In genomic region chr1:37682334-37682987, GRCh38 we compare ENCODE assay signal across 8 cellular contexts. TPM values are rescaled to one million over a fixed set of nuclear protein-coding genes. Genes with fewer than 3 reads are reported as not detected.
DNase-seq lines count a peak whose midpoint lies in the region; ATAC-seq, FAIRE-seq and TF ChIP-seq lines count a peak whose summit lies in the region.

No MANE protein-coding gene starts in this region.

- FAIRE-seq in kidney (lab: Jason Lieb, UNC): peak; percentile 75

- H3K27ac ChIP-seq in A673 (ENCODE audit: low read depth, low read length, poor library complexity, severe bottlenecking) (no peak overlapping the region), mammary epithelial cell (ENCODE audit: insufficient read depth, low read depth, low read length) (no peak overlapping the region), kidney (ENCODE audit: low read depth in 2 of 2, low read length in 2 of 2) (no peak overlapping the region)

- H3K4me2 ChIP-seq in mammary epithelial cell (ENCODE audit: insufficient read depth, low read depth, low read length): no peak overlapping the region

- H3K4me1 Mint-ChIP-seq in activated B cell treated with CpG ODN at 0.5 μM for 24 hours: peaks cover 6% of the 10 kb centered on the region

- POLR2A ChIA-PET in A673 (lab: Charles Lee; ENCODE audit: low non-redundant PET): no interaction called here
- POLR2A ChIA-PET in activated B cell treated with CpG ODN at 0.5 μM for 24 hours (lab: Charles Lee): interaction anchor here (2.1 to 2.4 kb wide), 2 partner anchors 9 to 79 kb away, joined by 9 read pairs; a partner anchor contains a TSS

- no peak overlapping the region for H2AFZ ChIP-seq in mammary epithelial cell (ENCODE audit: low read depth, low read length)

- no peaks in the 10 kb centered on the region for H3K79me2 ChIP-seq in mammary epithelial cell (ENCODE audit: insufficient read depth, low read length)

- DNase-seq in A673 (ENCODE audit: low spot score) (peak; percentile 69), NCI-H2196 treated with DMSO at 0.1 percent for 48 hours (lab: John Stamatoyannopoulos, UW; ENCODE audit: unreplicated experiment) (peak; percentile 49), activated B cell treated with CpG ODN at 0.5 μM for 24 hours (peak; percentile 59), mammary epithelial cell (peak; percentile 47), kidney (no peak)
- peak; percentile 85 to 87 for DNase-seq in stimulated activated CD4-positive, alpha-beta T cell treated with anti-CD3 and anti-CD28 coated beads, Interleukin-2, amount 100 ng/mL, for 24 hours

- H3K36me3 Mint-ChIP-seq in activated B cell treated with CpG ODN at 0.5 μM for 24 hours (ENCODE audit: low read depth): peaks cover 53% of the 10 kb centered on the region

- no peaks in the 10 kb centered on the region for H3K9me3 ChIP-seq in A673 (ENCODE audit: low read depth, low read length, poor library complexity, severe bottlenecking)
- no peaks in the 10 kb centered on the region for H3K9me3 ChIP-seq in mammary epithelial cell (replicated peaks; ENCODE audit: insufficient read depth, low read length)
- H3K9me3 ChIP-seq in kidney (ENCODE audit: control insufficient read depth in 1 of 2, low read length in 2 of 2): no peaks in the 10 kb centered on the region

- H3K4me3 ChIP-seq in A673 (ENCODE audit: low read depth, low read length, poor library complexity, severe bottlenecking): no peak overlapping the region
- no peak overlapping the region for H3K4me3 ChIP-seq in mammary epithelial cell (replicated peaks in 1 of 3; ENCODE audit: insufficient read depth in 1 of 3, low read depth in 2 of 3, low read length in 3 of 3)
- H3K4me3 ChIP-seq in kidney (ENCODE audit: low read length in 2 of 2): no peak overlapping the region

- intact Hi-C loops in A673 (cut with micrococcal nuclease; ENCODE audit: unreplicated experiment) (loop anchor here (1.0 to 2.0 kb wide), 2 partner anchors 80 to 228 kb away; no protein-coding TSS in a partner anchor), activated B cell treated with CpG ODN at 0.5 μM for 24 hours (cut with micrococcal nuclease) (loop anchor here (1.0 to 2.0 kb wide), 4 partner anchors 79 to 227 kb away; partner anchors contain the start of gene GNL2), mammary epithelial cell (cut with micrococcal nuclease) (loop anchor here (1.0 to 10.0 kb wide), 5 partner anchors 79 to 1128 kb away; partner anchors contain the start of gene MEAF6), kidney (cut with DNase I) (loop anchor here (10.0 kb wide), 1 partner anchor 228 kb away; no protein-coding TSS in a partner anchor)

- in situ Hi-C loops in mammary epithelial cell (cut with MboI; ENCODE audit: low sequenced_read_pairs in 2 of 2): loop anchor here (10.0 to 25.0 kb wide), 3 partner anchors 88 to 228 kb away; partner anchors contain the start of genes GNL2 (in 1 of the 2) and ZC3H12A (in 1 of the 2)

- peaks cover 37% of the 10 kb centered on the region for H3K36me3 ChIP-seq in A673 (ENCODE audit: insufficient read depth, low read length, poor library complexity, severe bottlenecking)
- peaks cover 11% of the 10 kb centered on the region for H3K36me3 ChIP-seq in mammary epithelial cell (ENCODE audit: insufficient read depth, low read length)
- H3K36me3 ChIP-seq in kidney (ENCODE audit: control insufficient read depth in 1 of 2, insufficient read depth in 2 of 2, low read length in 2 of 2): peaks cover 17 to 31% of the 10 kb centered on the region in 2 donors

- H3K4me3 Mint-ChIP-seq in activated B cell treated with CpG ODN at 0.5 μM for 24 hours: no peak overlapping the region

- H4K20me1 ChIP-seq in mammary epithelial cell (ENCODE audit: insufficient read depth, low read length): no peaks in the 10 kb centered on the region

- 52% methylated on average over 5 of the region's 5 CpGs for WGBS in mammary epithelial cell (ENCODE audit: low coverage, missing lambda C conversion rate)

- H3K27me3 ChIP-seq in A673 (replicated peaks; ENCODE audit: insufficient read depth, low read depth, low read length, poor library complexity) (no peaks in the 10 kb centered on the region), mammary epithelial cell (ENCODE audit: insufficient read depth, low read length) (no peaks in the 10 kb centered on the region)

- H3K9ac ChIP-seq in mammary epithelial cell (ENCODE audit: insufficient read depth, low read length) (no peak overlapping the region), kidney (ENCODE audit: low read length in 2 of 2) (no peak overlapping the region)

- H3K9me3 Mint-ChIP-seq in activated B cell treated with CpG ODN at 0.5 μM for 24 hours: no peaks in the 10 kb centered on the region

- ATAC-seq in GM21367 (IDR thresholded peaks at IDR 0.05; ENCODE audit: unreplicated experiment) (peak; percentile 45), activated B cell treated with CpG ODN at 0.5 μM for 24 hours (ENCODE audit: low read depth) (peak; percentile 96), GM19467 (IDR thresholded peaks at IDR 0.05; ENCODE audit: unreplicated experiment) (no peak)

- dilution Hi-C loops in mammary epithelial cell (cut with HindIII; ENCODE audit: low sequenced_read_pairs): no loop called here

- H3K4me1 ChIP-seq in A673 (ENCODE audit: insufficient read depth, low read length, poor library complexity, severe bottlenecking) (no peaks in the 10 kb centered on the region), mammary epithelial cell (ENCODE audit: insufficient read depth, low read length) (no peaks in the 10 kb centered on the region), kidney (ENCODE audit: control insufficient read depth in 1 of 2, insufficient read depth in 1 of 2, low read depth in 1 of 2, low read length in 2 of 2) (no peaks in the 10 kb centered on the region)

- BruUV-seq in A673 (replicated peaks; lab: Mats Ljungman, UMichigan) (no TSS peak), mammary epithelial cell (replicated peaks; lab: Mats Ljungman, UMichigan) (no TSS peak)

- H3K27me3 Mint-ChIP-seq in activated B cell treated with CpG ODN at 0.5 μM for 24 hours: no peaks in the 10 kb centered on the region

- H3K27ac Mint-ChIP-seq in activated B cell treated with CpG ODN at 0.5 μM for 24 hours: peak overlapping the region; percentile 77

- CTCF ChIA-PET in A673 (lab: Charles Lee): interaction anchor here (1.1 to 1.2 kb wide), 2 partner anchors 80 to 168 kb away, joined by 3 to 5 read pairs; partner anchors contain the start of gene MEAF6
- CTCF ChIA-PET in activated B cell treated with CpG ODN at 0.5 μM for 24 hours (lab: Charles Lee): interaction anchor here (0.6 to 8.9 kb wide), 17 partner anchors 8 to 979 kb away, joined by 3 to 181 read pairs (median 4); partner anchors contain the start of genes GNL2, MEAF6 and MTF1
- CTCF ChIA-PET in mammary epithelial cell (lab: Charles Lee; ENCODE audit: low non-redundant PET): no interaction called here

- TF ChIP-seq CTCF in A673 (conservative IDR thresholded peaks at IDR 0.05; ENCODE audit: low read depth, low read length): peak; percentile 91
- TF ChIP-seq CTCF in activated B cell treated with CpG ODN at 0.5 μM for 24 hours (IDR thresholded peaks at IDR 0.05): peak; percentile 91
- TF ChIP-seq CTCF in mammary epithelial cell (conservative IDR thresholded peaks at IDR 0.05 in 1 of 2, IDR thresholded peaks at IDR 0.05 in 1 of 2; ENCODE audit: extremely low read depth in 1 of 2, insufficient read depth in 1 of 2, low read depth in 1 of 2, low read length in 2 of 2): peak; percentile 81 to 82
- peak; percentile 83 for TF ChIP-seq CTCF in kidney (IDR thresholded peaks at IDR 0.05; ENCODE audit: borderline replicate concordance, extremely low read depth, insufficient read depth)

RNA-seq across cellular contexts. Expression of gene CDCA8, which starts 9.9 kb away (rescaled TPM):
- 64.7 and 67.4 TPM in 2 replicates for total RNA-seq in A673 (2021)
- total RNA-seq in activated B cell treated with CpG ODN at 0.5 μM for 24 hours: 1.9 and 2.9 TPM in 2 replicates
- 10 to 100 TPM in 1 of 2 donors, 1 to 10 TPM in 1; 1.0 to 30.0 TPM for total RNA-seq in mammary epithelial cell
- 47.0 TPM for polyA plus RNA-seq in mammary epithelial cell
- polyA minus RNA-seq in mammary epithelial cell: 32.4 TPM
- 1.0 TPM for total RNA-seq in kidney
- polyA plus RNA-seq in kidney (ENCODE audit: insufficient read depth, low read depth, low replicate concordance): 0.71 TPM

RNA-seq across cellular contexts. Expression of gene RSPO1, which starts 47.8 kb away (rescaled TPM):
- total RNA-seq in A673 (2021) (not detected in 2 replicates), activated B cell treated with CpG ODN at 0.5 μM for 24 hours (not detected in 2 replicates), mammary epithelial cell (not detected), kidney (0.19 TPM)
- polyA plus RNA-seq in mammary epithelial cell (not detected), kidney (ENCODE audit: insufficient read depth, low read depth, low replicate concordance) (0.26 TPM)
- polyA minus RNA-seq in mammary epithelial cell: not detected
